Comparison of ENCODE assay signal across 9 cellular contexts in the genomic region with DNA sequence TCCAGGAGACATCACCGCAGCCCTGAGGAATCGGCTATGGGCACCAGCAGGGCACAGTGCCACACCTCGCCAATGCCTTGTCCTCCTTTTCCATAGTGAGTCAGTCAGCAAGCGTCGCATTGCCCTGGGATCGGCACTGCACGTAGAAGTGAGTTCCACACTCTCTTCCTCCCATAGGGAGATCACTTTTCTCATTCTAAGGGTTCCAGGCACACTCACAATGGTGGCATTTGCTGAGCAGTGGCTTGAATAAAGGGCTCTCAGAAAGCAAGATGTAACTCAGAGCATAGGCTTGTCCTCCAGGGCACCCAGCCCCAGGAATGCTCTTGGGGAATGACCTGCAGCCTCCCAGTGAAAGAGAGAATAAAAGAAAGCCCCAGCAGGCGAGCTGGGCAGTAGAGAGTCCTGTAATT. TPM values are rescaled to one million over a fixed set of nuclear protein-coding genes. Genes with fewer than 3 reads are reported as not detected.
A peak's percentile ranks its signal among the peaks of the same experiment; 100 is the strongest.
DNase-seq lines count a peak whose midpoint lies in the region; ATAC-seq, FAIRE-seq and TF ChIP-seq lines count a peak whose summit lies in the region.
"Had no signal": no experiment of that assay in that cellular context is flagged by ENCODE, and none has a peak within 500 bp of the region (broad histone marks: within the 10 kb centered on the region; RNA-seq: fewer than 3 reads in every experiment).

No MANE protein-coding gene starts in this region.

- H3K4me1 ChIP-seq in A549, result peaks cover 22% of the 10 kb centered on the region
- peaks cover 15% of the 10 kb centered on the region for H3K4me1 ChIP-seq in mammary epithelial cell (ENCODE audit: insufficient read depth, low read length)
- H3K4me1 ChIP-seq in naive thymus-derived CD4-positive, alpha-beta T cell (ENCODE audit: control insufficient read depth in 2 of 2, insufficient read depth in 2 of 2, low read length in 2 of 2), result peaks cover 27 to 28% of the 10 kb centered on the region in 2 donors
- H3K4me1 ChIP-seq in kidney (ENCODE audit: control insufficient read depth in 1 of 2, insufficient read depth in 1 of 2, low read depth in 1 of 2, low read length in 2 of 2), result peaks cover 0 to 12% of the 10 kb centered on the region in 2 donors

- CTCF ChIA-PET in A549 (lab: Yijun Ruan, JAX), result interaction anchor here (1.0 to 6.3 kb wide), 6 partner anchors 8 to 30 kb away, joined by 3 to 53 read pairs (median 4); partner anchors contain the start of gene TRDMT1
- CTCF ChIA-PET in mammary epithelial cell (lab: Charles Lee; ENCODE audit: low non-redundant PET), result interaction anchor here (1.0 kb wide), 1 partner anchor 8 kb away, joined by 3 read pairs; no protein-coding TSS in a partner anchor
- CTCF ChIA-PET in naive thymus-derived CD4-positive, alpha-beta T cell (lab: Charles Lee), result interaction anchor here (2.7 to 3.4 kb wide), 2 partner anchors 21 to 26 kb away, joined by 8 to 13 read pairs; partner anchors contain the start of gene TRDMT1

- POLR2A ChIA-PET in A549 (lab: Yijun Ruan, JAX), result interaction anchor here (1.1 to 6.0 kb wide), 4 partner anchors 11 to 261 kb away, joined by 3 to 96 read pairs (median 25); partner anchors contain the start of gene TRDMT1
- POLR2A ChIA-PET in naive thymus-derived CD4-positive, alpha-beta T cell (lab: Charles Lee), result interaction anchor here (0.6 to 8.3 kb wide), 5 partner anchors 13 to 398 kb away, joined by 3 to 167 read pairs (median 6); partner anchors contain the start of gene TRDMT1

- H3K9me3 Mint-ChIP-seq in IgD-negative memory B cell, result no peaks in the 10 kb centered on the region
- peaks cover 0 to 2% (median 0%) of the 10 kb centered on the region in 11 donors for H3K9me3 Mint-ChIP-seq in naive thymus-derived CD4-positive, alpha-beta T cell
- H3K9me3 Mint-ChIP-seq: activated naive CD4-positive, alpha-beta T cell treated with anti-CD3 and anti-CD28 coated beads for 36 hours had no signal

- TF ChIP-seq POLR2A in A549 (IDR thresholded peaks at IDR 0.05; ENCODE audit: low read length), result no peak

- H3K9ac ChIP-seq in mammary epithelial cell (ENCODE audit: insufficient read depth, low read length), result no peak overlapping the region
- no peak overlapping the region for H3K9ac ChIP-seq in kidney (ENCODE audit: low read length in 2 of 2)

- H3K4me3 Mint-ChIP-seq in IgD-negative memory B cell, result peak overlapping the region; percentile 95 to 99 (median 98)
- peak overlapping the region; percentile 87 to 100 (median 97) for H3K4me3 Mint-ChIP-seq in naive thymus-derived CD4-positive, alpha-beta T cell

- H3K79me2 ChIP-seq in mammary epithelial cell (ENCODE audit: insufficient read depth, low read length), result peaks cover 52% of the 10 kb centered on the region

- 67% methylated on average over 8 of the region's 8 CpGs for whole genome bisulfite sequencing in A549 (ENCODE audit: missing lambda C conversion rate)
- 77% methylated on average over 8 of the region's 8 CpGs for WGBS in mammary epithelial cell (ENCODE audit: low coverage, missing lambda C conversion rate)

- no peak for DNase-seq in A549 (ENCODE audit: low read depth in 1 of 2, low spot score in 1 of 2)
- DNase-seq in mammary epithelial cell, result no peak
- no peak for DNase-seq in naive thymus-derived CD4-positive, alpha-beta T cell
- DNase-seq in kidney, result no peak

- TF ChIP-seq CTCF in A549 (IDR thresholded peaks at IDR 0.05) (no peak), mammary epithelial cell (conservative IDR thresholded peaks at IDR 0.05 in 1 of 2, IDR thresholded peaks at IDR 0.05 in 1 of 2; ENCODE audit: extremely low read depth in 1 of 2, insufficient read depth in 1 of 2, low read depth in 1 of 2, low read length in 2 of 2) (no peak), kidney (IDR thresholded peaks at IDR 0.05; ENCODE audit: borderline replicate concordance, extremely low read depth, insufficient read depth) (no peak)

- H3K27ac ChIP-seq in A549 (peak overlapping the region; percentile 92 to 100), mammary epithelial cell (ENCODE audit: insufficient read depth, low read depth, low read length) (no peak overlapping the region), kidney (ENCODE audit: low read depth in 2 of 2, low read length in 2 of 2) (no peak overlapping the region)
- peak overlapping the region; percentile 83 for H3K27ac ChIP-seq in naive thymus-derived CD4-positive, alpha-beta T cell (ENCODE audit: low read depth, low read length)

- no peak overlapping the region; the same call in 2 of the 3 replicates for H3K4me3 ChIP-seq in A549
- H3K4me3 ChIP-seq in mammary epithelial cell (replicated peaks in 1 of 3; ENCODE audit: insufficient read depth in 1 of 3, low read depth in 2 of 3, low read length in 3 of 3), result no peak overlapping the region
- peak overlapping the region; percentile 81 for H3K4me3 ChIP-seq in naive thymus-derived CD4-positive, alpha-beta T cell (ENCODE audit: low read length)
- no peak overlapping the region for H3K4me3 ChIP-seq in kidney (ENCODE audit: low read length in 2 of 2)

- TF ChIP-seq EP300 in A549 (IDR thresholded peaks at IDR 0.05), result no peak

- no peaks in the 10 kb centered on the region for H3K36me3 Mint-ChIP-seq in IgD-negative memory B cell
- peaks cover 0 to 44% (median 7%) of the 10 kb centered on the region in 5 donors for H3K36me3 Mint-ChIP-seq in naive thymus-derived CD4-positive, alpha-beta T cell

- H3K4me1 Mint-ChIP-seq in IgD-negative memory B cell, result peaks cover 23 to 37% (median 32%) of the 10 kb centered on the region in 3 donors
- H3K4me1 Mint-ChIP-seq in naive thymus-derived CD4-positive, alpha-beta T cell, result peaks cover 30 to 59% (median 53%) of the 10 kb centered on the region in 7 donors

- peaks cover 2% of the 10 kb centered on the region for H3K36me3 ChIP-seq in mammary epithelial cell (ENCODE audit: insufficient read depth, low read length)
- peaks cover 7 to 19% (median 9%) of the 10 kb centered on the region in 3 experiments for H3K36me3 ChIP-seq in naive thymus-derived CD4-positive, alpha-beta T cell (ENCODE audit: control insufficient read depth in 2 of 3, insufficient read depth in 3 of 3, low read length in 3 of 3)
- peaks cover 0 to 1% of the 10 kb centered on the region in 2 donors for H3K36me3 ChIP-seq in kidney (ENCODE audit: control insufficient read depth in 1 of 2, insufficient read depth in 2 of 2, low read length in 2 of 2)

- no peak for TF ChIP-seq RAD21 in A549 (conservative IDR thresholded peaks at IDR 0.05 in 1 of 2, IDR thresholded peaks at IDR 0.05 in 1 of 2)

- in situ Hi-C loops in mammary epithelial cell (cut with MboI; ENCODE audit: low sequenced_read_pairs in 2 of 2), result no loop called here

- H2AFZ ChIP-seq in mammary epithelial cell (ENCODE audit: low read depth, low read length), result no peak overlapping the region

- H3K4me2 ChIP-seq in A549 (peak overlapping the region; percentile 97), mammary epithelial cell (ENCODE audit: insufficient read depth, low read depth, low read length) (peak overlapping the region; percentile 4)

- H4K20me1 ChIP-seq in mammary epithelial cell (ENCODE audit: insufficient read depth, low read length), result no peaks in the 10 kb centered on the region

- ATAC-seq in A549, result no peak
- no peak for ATAC-seq in naive thymus-derived CD4-positive, alpha-beta T cell
- no peak for ATAC-seq in HG03521 (IDR thresholded peaks at IDR 0.05; ENCODE audit: unreplicated experiment)
- no peak for ATAC-seq in GM19452 (IDR thresholded peaks at IDR 0.05; ENCODE audit: unreplicated experiment)
- no peak for ATAC-seq in GM18868 (IDR thresholded peaks at IDR 0.05; ENCODE audit: unreplicated experiment)

- no TSS peak for BruUV-seq in mammary epithelial cell (replicated peaks; lab: Mats Ljungman, UMichigan)

- H3K27me3 Mint-ChIP-seq in IgD-negative memory B cell, result no peaks in the 10 kb centered on the region
- H3K27me3 Mint-ChIP-seq in naive thymus-derived CD4-positive, alpha-beta T cell, result peaks cover 0 to 8% (median 0%) of the 10 kb centered on the region in 5 donors

- H3K9me3 ChIP-seq in A549 (no peaks in the 10 kb centered on the region), mammary epithelial cell (replicated peaks; ENCODE audit: insufficient read depth, low read length) (no peaks in the 10 kb centered on the region), kidney (ENCODE audit: control insufficient read depth in 1 of 2, low read length in 2 of 2) (no peaks in the 10 kb centered on the region)
- H3K9me3 ChIP-seq in naive thymus-derived CD4-positive, alpha-beta T cell (ENCODE audit: control insufficient read depth in 2 of 3, low read length in 3 of 3), result no peaks in the 10 kb centered on the region

- H3K27me3 ChIP-seq in mammary epithelial cell (ENCODE audit: insufficient read depth, low read length), result no peaks in the 10 kb centered on the region
- H3K27me3 ChIP-seq in naive thymus-derived CD4-positive, alpha-beta T cell (ENCODE audit: control insufficient read depth in 2 of 2, insufficient read depth in 2 of 2, low read length in 2 of 2), result no peaks in the 10 kb centered on the region

- peak overlapping the region; percentile 93 to 99 (median 98) for H3K27ac Mint-ChIP-seq in IgD-negative memory B cell
- H3K27ac Mint-ChIP-seq in naive thymus-derived CD4-positive, alpha-beta T cell, result peak overlapping the region; percentile 91 to 100 (median 97)

- intact Hi-C loops in mammary epithelial cell (cut with micrococcal nuclease), result loop anchor here (5.0 kb wide), 2 partner anchors 150 to 165 kb away; no protein-coding TSS in a partner anchor
- intact Hi-C loops in naive thymus-derived CD4-positive, alpha-beta T cell (cut with micrococcal nuclease), result loop anchor here in 1 of 2 donors (1.0 to 10.0 kb wide), 2 partner anchors 11 to 1428 kb away; partner anchors contain the start of genes ARL5B and NSUN6
- intact Hi-C loops in kidney (cut with DNase I), result no loop called here

- dilution Hi-C loops in mammary epithelial cell (cut with HindIII; ENCODE audit: low sequenced_read_pairs), result loop anchor here (25.0 kb wide), 1 partner anchor 365 kb away; no protein-coding TSS in a partner anchor

- FAIRE-seq in A549 (lab: Jason Lieb, UNC) (no peak), kidney (lab: Jason Lieb, UNC) (no peak)

RNA-seq across cellular contexts. Expression of gene VIM, which starts 1.1 kb away (rescaled TPM):
- polyA plus RNA-seq in A549 (2011; rRNA removed) (773 and 848 TPM in 2 replicates), A549 (2017; fragmentation: RNase III; extraction: RNeasy Plus Mini Kit Qiagen cat#74134 plus additional on column Dnase treatment) (830 to 987 TPM (median 875 TPM) in 3 replicates), IgD-negative memory B cell (352 TPM), mammary epithelial cell (1,682 TPM), kidney (ENCODE audit: insufficient read depth, low read depth, low replicate concordance) (403 TPM)
- 842 and 1,013 TPM in 2 replicates for polyA plus RNA-seq in A549 (2012; cell fraction: cytosol; rRNA removed)
- 1,036 and 2,636 TPM in 2 replicates for polyA plus RNA-seq in A549 (2012; cell fraction: nucleus; rRNA removed)
- polyA minus RNA-seq in A549 (2011; rRNA and poly(A)+ RNA removed), result 792 and 808 TPM in 2 replicates
- total RNA-seq in mammary epithelial cell (1,000 to 10,000 TPM; 1,327 to 1,978 TPM), kidney (1,044 TPM)
- polyA minus RNA-seq in mammary epithelial cell, result 2,334 TPM
- 1,000 to 10,000 TPM in 3 of 5 experiments, 100 to 1,000 TPM in 2; 498 to 2,181 (median 1,002) TPM for total RNA-seq in naive thymus-derived CD4-positive, alpha-beta T cell
- 100 to 1,000 TPM; 399 to 546 TPM for polyA plus RNA-seq in naive thymus-derived CD4-positive, alpha-beta T cell

RNA-seq across cellular contexts. Expression of gene TRDMT1, which starts 25.4 kb away (rescaled TPM):
- polyA plus RNA-seq in A549 (2011; rRNA removed), result 5.7 and 7.4 TPM in 2 replicates
- 1.8 and 1.9 TPM in 2 replicates for polyA plus RNA-seq in A549 (2012; cell fraction: cytosol; rRNA removed)
- polyA plus RNA-seq in A549 (2012; cell fraction: nucleus; rRNA removed), result 1.0 and 1.1 TPM in 2 replicates
- polyA plus RNA-seq in A549 (2017; fragmentation: RNase III; extraction: RNeasy Plus Mini Kit Qiagen cat#74134 plus additional on column Dnase treatment), result 2.4 to 3.4 TPM (median 3.3 TPM) in 3 replicates
- polyA minus RNA-seq in A549 (2011; rRNA and poly(A)+ RNA removed), result 4.6 and 5.1 TPM in 2 replicates
- 6.6 TPM for polyA plus RNA-seq in IgD-negative memory B cell
- total RNA-seq in mammary epithelial cell, result 1 to 10 TPM; 3.5 to 6.2 TPM
- 2.4 TPM for polyA plus RNA-seq in mammary epithelial cell
- polyA minus RNA-seq in mammary epithelial cell, result 0.26 TPM
- total RNA-seq in naive thymus-derived CD4-positive, alpha-beta T cell, result 10 to 100 TPM; 10.2 to 30.6 (median 15.9) TPM
- polyA plus RNA-seq in naive thymus-derived CD4-positive, alpha-beta T cell, result 10 to 100 TPM in 1 of 2 donors, 1 to 10 TPM in 1; 9.7 to 12.8 TPM
- 11.0 TPM for total RNA-seq in kidney
- 2.0 TPM for polyA plus RNA-seq in kidney (ENCODE audit: insufficient read depth, low read depth, low replicate concordance)

Comparison
In these comparisons a context has a peak if more than half of its experiments do, and no peak if none do; other contexts are left out.
1. H3K27ac ChIP-seq: peak in A549 (2 of 2) and naive thymus-derived CD4-positive, alpha-beta T cell (single experiment); none in mammary epithelial cell (single experiment) and kidney (0 of 2).